Comparison of ENCODE assay signal across 20 cellular contexts in the genomic region with DNA sequence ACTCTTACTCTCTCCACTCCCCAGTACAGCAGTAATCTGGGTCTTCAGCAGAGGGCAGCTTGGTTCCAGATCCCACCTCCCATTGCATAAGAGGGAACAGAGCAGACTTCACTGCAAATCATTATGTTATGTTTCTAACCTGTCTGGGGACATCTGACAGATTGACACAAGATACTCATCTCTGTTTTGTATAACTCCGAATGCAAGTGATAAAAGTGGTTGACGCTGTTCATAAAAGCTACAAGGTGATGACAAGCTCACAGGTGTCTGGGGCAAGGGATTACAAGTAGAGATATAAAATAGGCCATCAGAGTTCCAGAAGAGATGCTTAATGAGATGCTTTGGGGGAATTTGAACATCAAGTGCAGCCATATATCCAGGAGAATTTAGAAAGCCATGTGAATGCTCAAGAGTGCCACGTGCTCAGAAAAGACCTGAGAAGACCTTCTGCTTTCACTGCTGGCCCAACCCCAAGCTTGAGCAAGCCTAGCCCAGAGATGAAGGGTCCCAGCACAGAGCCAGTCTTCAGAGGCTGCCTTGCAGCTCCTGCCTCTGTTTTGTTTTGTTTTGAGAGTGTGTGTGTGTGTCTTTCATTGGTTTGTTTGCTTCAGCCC.
DNase-seq lines count a peak whose midpoint lies in the region; ATAC-seq and TF ChIP-seq lines count a peak whose summit lies in the region.
"Had no signal": no experiment of that assay in that cellular context is flagged by ENCODE, and none has a peak within 500 bp of the region (broad histone marks: within the 10 kb centered on the region; RNA-seq: fewer than 3 reads in every experiment).

No MANE protein-coding gene starts in this region.

- H3K36me3 Mint-ChIP-seq in H9 (ENCODE audit: insufficient read depth in 1 of 3, low read depth in 3 of 3) = peaks cover 0 to 11% (median 0%) of the 10 kb centered on the region in 3 experiments; a peak in 2 of 7 replicates
- H3K36me3 Mint-ChIP-seq: CD14-positive monocyte; CD4-positive, alpha-beta memory T cell; IgD-negative memory B cell had no signal

- H3K4ac ChIP-seq in H9 (ENCODE audit: low read depth, low read length) (no peak overlapping the region), mesendoderm (ENCODE audit: low read depth, low read length) (no peak overlapping the region)

- H2AK5ac ChIP-seq in H9 (ENCODE audit: insufficient read length, low read length) = no peak overlapping the region
- no peak overlapping the region for H2AK5ac ChIP-seq in mesendoderm (ENCODE audit: low read length)

- H3K56ac ChIP-seq in H9 (ENCODE audit: insufficient read length, low read depth, low read length) (no peak overlapping the region), mesendoderm (ENCODE audit: low read length) (no peak overlapping the region)

- H2BK15ac ChIP-seq in H9 (ENCODE audit: low read depth, low read length) (no peak overlapping the region), mesendoderm (replicated peaks; ENCODE audit: low read depth) (no peak overlapping the region)

- H4K5ac ChIP-seq in H9 (ENCODE audit: insufficient read length, low read depth, low read length) = no peak overlapping the region
- H4K5ac ChIP-seq in mesendoderm (ENCODE audit: low read length) = no peak overlapping the region

- H2BK120ac ChIP-seq in H9 (ENCODE audit: low read depth, low read length, poor library complexity, severe bottlenecking) = no peak overlapping the region
- no peak overlapping the region for H2BK120ac ChIP-seq in mesendoderm (ENCODE audit: low read depth, low read length)

- BruUV-seq in mammary epithelial cell (replicated peaks; lab: Mats Ljungman, UMichigan) = no TSS peak

- ATAC-seq in heart left ventricle (no peak), HG03439 (IDR thresholded peaks at IDR 0.05; ENCODE audit: unreplicated experiment) (no peak)
- ATAC-seq: A549 had no signal

- H3K9me3 Mint-ChIP-seq in H9 = peaks cover 0 to 5% of the 10 kb centered on the region in 2 experiments; a peak in 2 of 5 replicates

- CTCF ChIA-PET in mammary epithelial cell (lab: Charles Lee; ENCODE audit: low non-redundant PET) = no interaction called here

- no peak overlapping the region for H2BK20ac ChIP-seq in H9 (ENCODE audit: low read depth, low read length, poor library complexity, severe bottlenecking)

- H3K14ac ChIP-seq in H9 (ENCODE audit: insufficient read depth, low read length) = no peak overlapping the region

- H3K27me3 ChIP-seq in mammary epithelial cell (ENCODE audit: insufficient read depth, low read length) (no peaks in the 10 kb centered on the region), breast epithelium (no peaks in the 10 kb centered on the region), H9 (ENCODE audit: insufficient read depth, low read length) (no peaks in the 10 kb centered on the region), mesendoderm (ENCODE audit: insufficient read depth, low read length, poor library complexity) (no peaks in the 10 kb centered on the region), heart left ventricle (no peaks in the 10 kb centered on the region)
- H3K27me3 ChIP-seq: BLaER1 had no signal

- WGBS in mammary epithelial cell (ENCODE audit: low coverage, missing lambda C conversion rate) = 17% methylated on average over 3 of the region's 3 CpGs
- WGBS in H9 (ENCODE audit: extremely low coverage, insufficient read length, low lambda C conversion rate) = no CpG with 5 or more reads among the region's 3 CpGs
- no CpG with 5 or more reads among the region's 3 CpGs for WGBS in mesendoderm (ENCODE audit: extremely low coverage, insufficient coverage, low lambda C conversion rate)
- WGBS in heart left ventricle, 4 donors = 46 to 53% (median 51%) methylated on average over 3 of the region's 3 CpGs

- no peaks in the 10 kb centered on the region for H3K27me3 Mint-ChIP-seq in H9 (ENCODE audit: low read depth)
- H3K27me3 Mint-ChIP-seq: CD4-positive, alpha-beta memory T cell; IgD-negative memory B cell had no signal

- no peak overlapping the region for H4K91ac ChIP-seq in H9 (ENCODE audit: insufficient read length, low read depth, low read length)

- no peaks in the 10 kb centered on the region for H3K23me2 ChIP-seq in H9 (ENCODE audit: insufficient read length, low read depth, low read length, poor library complexity, severe bottlenecking)

- no peak overlapping the region for H3T11ph ChIP-seq in H9 (ENCODE audit: low read length)

- TF ChIP-seq CTCF in mammary epithelial cell (conservative IDR thresholded peaks at IDR 0.05 in 1 of 2, IDR thresholded peaks at IDR 0.05 in 1 of 2; ENCODE audit: extremely low read depth in 1 of 2, insufficient read depth in 1 of 2, low read depth in 1 of 2, low read length in 2 of 2) = no peak
- TF ChIP-seq CTCF in breast epithelium (IDR thresholded peaks at IDR 0.05) = no peak
- 0 out of 3 replicates have a peak, but pooled peaks have one; percentile 13 for TF ChIP-seq CTCF in H9 (conservative IDR thresholded peaks at IDR 0.05)
- no peak for TF ChIP-seq CTCF in heart left ventricle (IDR thresholded peaks at IDR 0.05)

- H3K79me2 ChIP-seq in mammary epithelial cell (ENCODE audit: insufficient read depth, low read length) (no peaks in the 10 kb centered on the region), H9 (ENCODE audit: insufficient read depth, low read length) (no peaks in the 10 kb centered on the region), mesendoderm (ENCODE audit: control insufficient read depth, insufficient read depth, low read length) (no peaks in the 10 kb centered on the region)

- H3K4me1 Mint-ChIP-seq in H9 = no peaks in the 10 kb centered on the region; a peak in 1 of 4 replicates
- H3K4me1 Mint-ChIP-seq: CD14-positive monocyte; CD4-positive, alpha-beta memory T cell; IgD-negative memory B cell had no signal

- H3K4me3 ChIP-seq in mammary epithelial cell (replicated peaks in 1 of 3; ENCODE audit: insufficient read depth in 1 of 3, low read depth in 2 of 3, low read length in 3 of 3) (no peak overlapping the region), breast epithelium (no peak overlapping the region), mesendoderm (ENCODE audit: low read length) (no peak overlapping the region), heart left ventricle (no peak overlapping the region)
- H3K4me3 ChIP-seq: A549, BLaER1 had no signal

- no peak overlapping the region for H2BK12ac ChIP-seq in H9 (ENCODE audit: insufficient read length, low read depth, low read length)

- H3K9ac ChIP-seq in mammary epithelial cell (ENCODE audit: insufficient read depth, low read length) (no peak overlapping the region), H9 (ENCODE audit: extremely low read depth, insufficient read length, low read length) (no peak overlapping the region), mesendoderm (ENCODE audit: low read length) (no peak overlapping the region)
- H3K9ac ChIP-seq: BLaER1 had no signal

- in situ Hi-C loops in mammary epithelial cell (cut with MboI; ENCODE audit: low sequenced_read_pairs in 2 of 2) = no loop called here

- H3K36me3 ChIP-seq in mammary epithelial cell (ENCODE audit: insufficient read depth, low read length) = no peaks in the 10 kb centered on the region
- no peaks in the 10 kb centered on the region for H3K36me3 ChIP-seq in breast epithelium
- H3K36me3 ChIP-seq in mesendoderm (ENCODE audit: control insufficient read depth, insufficient read depth, low read length) = no peaks in the 10 kb centered on the region
- no peaks in the 10 kb centered on the region for H3K36me3 ChIP-seq in heart left ventricle
- H3K36me3 ChIP-seq: BLaER1 had no signal

- no peak overlapping the region for H3K18ac ChIP-seq in H9 (ENCODE audit: insufficient read length, low read depth, low read length)
- no peak overlapping the region for H3K18ac ChIP-seq in mesendoderm (ENCODE audit: low read length)

- H3K4me3 Mint-ChIP-seq in H9 = no peak overlapping the region
- H3K4me3 Mint-ChIP-seq: CD14-positive monocyte; CD4-positive, alpha-beta memory T cell; IgD-negative memory B cell had no signal

- H4K20me1 ChIP-seq in mammary epithelial cell (ENCODE audit: insufficient read depth, low read length) (no peaks in the 10 kb centered on the region), H9 (ENCODE audit: control insufficient read depth, insufficient read depth, insufficient read length) (no peaks in the 10 kb centered on the region)
- H4K20me1 ChIP-seq: BLaER1 had no signal

- H3K27ac Mint-ChIP-seq in H9 = no peak overlapping the region; a peak in 1 of 7 replicates
- H3K27ac Mint-ChIP-seq: CD14-positive monocyte; CD4-positive, alpha-beta memory T cell; IgD-negative memory B cell had no signal

- H3K79me1 ChIP-seq in H9 (ENCODE audit: insufficient read depth, low read depth, low read length, poor library complexity, severe bottlenecking) = no peaks in the 10 kb centered on the region
- no peaks in the 10 kb centered on the region for H3K79me1 ChIP-seq in mesendoderm (ENCODE audit: low read length)

- TF ChIP-seq POLR2A in breast epithelium (IDR thresholded peaks at IDR 0.05) (no peak), heart left ventricle (IDR thresholded peaks at IDR 0.05) (no peak)

- H3K9me3 ChIP-seq in mammary epithelial cell (replicated peaks; ENCODE audit: insufficient read depth, low read length) = peaks cover 5% of the 10 kb centered on the region
- peaks cover 0 to 12% of the 10 kb centered on the region in 2 donors for H3K9me3 ChIP-seq in breast epithelium
- no peaks in the 10 kb centered on the region for H3K9me3 ChIP-seq in H9 (ENCODE audit: control insufficient read depth, low read depth, low read length)
- no peaks in the 10 kb centered on the region for H3K9me3 ChIP-seq in heart left ventricle
- H3K9me3 ChIP-seq: A549, BLaER1 had no signal

- H4K8ac ChIP-seq in H9 (replicated peaks; ENCODE audit: insufficient read length, low read depth, low read length) (no peak overlapping the region), mesendoderm (ENCODE audit: low read depth, low read length) (no peak overlapping the region)

- H2AFZ ChIP-seq in mammary epithelial cell (ENCODE audit: low read depth, low read length) = peak overlapping the region; percentile 6
- H2AFZ ChIP-seq in H9 (ENCODE audit: low read length) = no peak overlapping the region

- H3K23ac ChIP-seq in H9 (ENCODE audit: insufficient read length, low read depth, low read length) = no peak overlapping the region
- H3K23ac ChIP-seq in mesendoderm (ENCODE audit: low read length) = no peak overlapping the region

- DNase-seq in mammary epithelial cell = no peak
- DNase-seq in breast epithelium (ENCODE audit: low spot score in 2 of 2) = no peak
- no peak for DNase-seq in H9
- peak; percentile 13 for DNase-seq in mesendoderm
- no peak for DNase-seq in hypothalamus (lab: John Stamatoyannopoulos, UW)
- DNase-seq in heart left ventricle = no peak
- DNase-seq: AML-193; CD4-positive, alpha-beta memory T cell; DMS153; DMS79; GDM1; GOT3; HCEC 1CT; KBM-7 had no signal

- intact Hi-C loops in mammary epithelial cell (cut with micrococcal nuclease) (no loop called here), breast epithelium (cut with DNase I; ENCODE audit: low total_unique reads) (no loop called here), heart left ventricle (cut with DNase I) (no loop called here)

- H3K4me1 ChIP-seq in mammary epithelial cell (ENCODE audit: insufficient read depth, low read length) (peaks cover 7% of the 10 kb centered on the region), breast epithelium (no peaks in the 10 kb centered on the region), H9 (ENCODE audit: insufficient read depth, low read length) (no peaks in the 10 kb centered on the region), mesendoderm (ENCODE audit: control insufficient read depth, low read depth, low read length) (no peaks in the 10 kb centered on the region), heart left ventricle (no peaks in the 10 kb centered on the region)
- H3K4me1 ChIP-seq: A549, BLaER1 had no signal

- no peak overlapping the region for H3K4me2 ChIP-seq in mammary epithelial cell (ENCODE audit: insufficient read depth, low read depth, low read length)
- H3K4me2 ChIP-seq in H9 (ENCODE audit: insufficient read depth, insufficient read length, low read length) = no peak overlapping the region
- H3K4me2 ChIP-seq in mesendoderm (ENCODE audit: low read length) = no peak overlapping the region
- H3K4me2 ChIP-seq: A549, BLaER1 had no signal

- H2BK5ac ChIP-seq in H9 (ENCODE audit: insufficient read length, low read length) = no peak overlapping the region
- no peak overlapping the region for H2BK5ac ChIP-seq in mesendoderm (ENCODE audit: low read length)

- dilution Hi-C loops in mammary epithelial cell (cut with HindIII; ENCODE audit: low sequenced_read_pairs) = no loop called here

- H3K27ac ChIP-seq in mammary epithelial cell (ENCODE audit: insufficient read depth, low read depth, low read length) (no peak overlapping the region), breast epithelium (no peak overlapping the region), H9 (ENCODE audit: insufficient read length, low read depth, low read length) (no peak overlapping the region), mesendoderm (ENCODE audit: low read depth, low read length) (no peak overlapping the region), heart left ventricle (no peak overlapping the region)
- H3K27ac ChIP-seq: 22Rv1, A549, BLaER1 had no signal
